ENCODE assay signal across 1 cellular context in genomic region chr2:75646583-75647425, GRCh38.
TF ChIP-seq lines count a peak whose summit lies in the region.

Gene MRPL19, plus strand, starts transcription at chr2:75646783. Its CDS starts 25 bp downstream, at chr2:75646808.

TF ChIP-seq in K562, 482 proteins besides CTCF, POLR2A, EP300 and RAD21 (continued from another document and continues in another):
- TF ChIP-seq MGA (IDR thresholded peaks at IDR 0.05) (peak; percentile 47), CXXC5 (CRISPR knock-in tag; IDR thresholded peaks at IDR 0.05) (peak; percentile 67), ZNF311 (CRISPR knock-in tag; IDR thresholded peaks at IDR 0.05) (no peak), ERF (CRISPR knock-in tag; IDR thresholded peaks at IDR 0.05) (0 out of 2 replicates have a peak, but pooled peaks have one; percentile 31), CCNT2 (IDR thresholded peaks at IDR 0.05; ENCODE audit: borderline replicate concordance, extremely low read depth, insufficient read length, low read depth, low read length) (peak; percentile 13), PRDM10 (IDR thresholded peaks at IDR 0.05; ENCODE audit: partially characterized antibody) (peak; percentile 44), MCM3 (IDR thresholded peaks at IDR 0.05) (no peak), TCF7L2 (IDR thresholded peaks at IDR 0.05; ENCODE audit: low read depth, low read length) (no peak), PRMT5 (CRISPR knock-in tag; IDR thresholded peaks at IDR 0.05) (no peak), NFXL1 (CRISPR knock-in tag; IDR thresholded peaks at IDR 0.05) (no peak), SUPT5H (IDR thresholded peaks at IDR 0.05) (peak; percentile 79), CEBPG (CRISPR knock-in tag; IDR thresholded peaks at IDR 0.05) (no peak), CEBPG (tag; conservative IDR thresholded peaks at IDR 0.05 in 1 of 2, IDR thresholded peaks at IDR 0.05 in 1 of 2) (no peak), SMAD4 (CRISPR knock-in tag; conservative IDR thresholded peaks at IDR 0.05) (peak; percentile 36; the same call in 1 of the 2 replicates), ZNF639 (CRISPR knock-in tag; conservative IDR thresholded peaks at IDR 0.05 in 1 of 2, IDR thresholded peaks at IDR 0.05 in 1 of 2) (0 out of 4 replicates have a peak, but pooled peaks of 1 of the 2 experiments have one; percentile 26), PHF21A (IDR thresholded peaks at IDR 0.05; ENCODE audit: borderline replicate concordance, low read depth) (no peak), STAT5B (CRISPR knock-in tag; IDR thresholded peaks at IDR 0.05) (no peak), ZNF512 (tag; IDR thresholded peaks at IDR 0.05) (no peak), NCOA1 (IDR thresholded peaks at IDR 0.05; ENCODE audit: low read depth) (peak; percentile 5; the same call in 1 of the 2 replicates), PKNOX1 (IDR thresholded peaks at IDR 0.05) (peak; percentile 17; the same call in 1 of the 2 replicates), GATAD2A (IDR thresholded peaks at IDR 0.05) (0 out of 2 replicates have a peak, but pooled peaks have one; percentile 48), GABPA (tag; conservative IDR thresholded peaks at IDR 0.05; ENCODE audit: low read depth) (peak; percentile 48; the same call in 1 of the 2 replicates), HCFC1 (IDR thresholded peaks at IDR 0.05; ENCODE audit: low read depth, low read length) (peak; percentile 95), DIDO1 (tag; IDR thresholded peaks at IDR 0.05; ENCODE audit: low read depth) (peak; percentile 62; the same call in 1 of the 2 replicates), ZFPM2 (CRISPR knock-in tag; IDR thresholded peaks at IDR 0.05) (no peak), CHD2 (IDR thresholded peaks at IDR 0.05; ENCODE audit: low read depth, low read length) (peak; percentile 72), ZBTB7A (IDR thresholded peaks at IDR 0.05; ENCODE audit: borderline replicate concordance, control insufficient read depth, low read depth, low read length) (peak; percentile 70; the same call in 1 of the 2 replicates), NR2C1 (IDR thresholded peaks at IDR 0.05) (peak; percentile 69), NR2C1 (tag; IDR thresholded peaks at IDR 0.05) (peak; percentile 90)
- TF ChIP-seq, protein P1, sequence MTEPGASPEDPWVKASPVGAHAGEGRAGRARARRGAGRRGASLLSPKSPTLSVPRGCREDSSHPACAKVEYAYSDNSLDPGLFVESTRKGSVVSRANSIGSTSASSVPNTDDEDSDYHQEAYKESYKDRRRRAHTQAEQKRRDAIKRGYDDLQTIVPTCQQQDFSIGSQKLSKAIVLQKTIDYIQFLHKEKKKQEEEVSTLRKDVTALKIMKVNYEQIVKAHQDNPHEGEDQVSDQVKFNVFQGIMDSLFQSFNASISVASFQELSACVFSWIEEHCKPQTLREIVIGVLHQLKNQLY (CRISPR knock-in tag; conservative IDR thresholded peaks at IDR 0.05) = no peak
- TF ChIP-seq, protein P2, sequence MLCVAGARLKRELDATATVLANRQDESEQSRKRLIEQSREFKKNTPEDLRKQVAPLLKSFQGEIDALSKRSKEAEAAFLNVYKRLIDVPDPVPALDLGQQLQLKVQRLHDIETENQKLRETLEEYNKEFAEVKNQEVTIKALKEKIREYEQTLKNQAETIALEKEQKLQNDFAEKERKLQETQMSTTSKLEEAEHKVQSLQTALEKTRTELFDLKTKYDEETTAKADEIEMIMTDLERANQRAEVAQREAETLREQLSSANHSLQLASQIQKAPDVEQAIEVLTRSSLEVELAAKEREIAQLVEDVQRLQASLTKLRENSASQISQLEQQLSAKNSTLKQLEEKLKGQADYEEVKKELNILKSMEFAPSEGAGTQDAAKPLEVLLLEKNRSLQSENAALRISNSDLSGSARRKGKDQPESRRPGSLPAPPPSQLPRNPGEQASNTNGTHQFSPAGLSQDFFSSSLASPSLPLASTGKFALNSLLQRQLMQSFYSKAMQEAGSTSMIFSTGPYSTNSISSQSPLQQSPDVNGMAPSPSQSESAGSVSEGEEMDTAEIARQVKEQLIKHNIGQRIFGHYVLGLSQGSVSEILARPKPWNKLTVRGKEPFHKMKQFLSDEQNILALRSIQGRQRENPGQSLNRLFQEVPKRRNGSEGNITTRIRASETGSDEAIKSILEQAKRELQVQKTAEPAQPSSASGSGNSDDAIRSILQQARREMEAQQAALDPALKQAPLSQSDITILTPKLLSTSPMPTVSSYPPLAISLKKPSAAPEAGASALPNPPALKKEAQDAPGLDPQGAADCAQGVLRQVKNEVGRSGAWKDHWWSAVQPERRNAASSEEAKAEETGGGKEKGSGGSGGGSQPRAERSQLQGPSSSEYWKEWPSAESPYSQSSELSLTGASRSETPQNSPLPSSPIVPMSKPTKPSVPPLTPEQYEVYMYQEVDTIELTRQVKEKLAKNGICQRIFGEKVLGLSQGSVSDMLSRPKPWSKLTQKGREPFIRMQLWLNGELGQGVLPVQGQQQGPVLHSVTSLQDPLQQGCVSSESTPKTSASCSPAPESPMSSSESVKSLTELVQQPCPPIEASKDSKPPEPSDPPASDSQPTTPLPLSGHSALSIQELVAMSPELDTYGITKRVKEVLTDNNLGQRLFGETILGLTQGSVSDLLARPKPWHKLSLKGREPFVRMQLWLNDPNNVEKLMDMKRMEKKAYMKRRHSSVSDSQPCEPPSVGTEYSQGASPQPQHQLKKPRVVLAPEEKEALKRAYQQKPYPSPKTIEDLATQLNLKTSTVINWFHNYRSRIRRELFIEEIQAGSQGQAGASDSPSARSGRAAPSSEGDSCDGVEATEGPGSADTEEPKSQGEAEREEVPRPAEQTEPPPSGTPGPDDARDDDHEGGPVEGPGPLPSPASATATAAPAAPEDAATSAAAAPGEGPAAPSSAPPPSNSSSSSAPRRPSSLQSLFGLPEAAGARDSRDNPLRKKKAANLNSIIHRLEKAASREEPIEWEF (CRISPR knock-in tag; IDR thresholded peaks at IDR 0.05) = no peak
